In genomic region chr12:8532045-8532444, GRCh38 we compare ENCODE assay signal across 28 cellular contexts. TPM values are rescaled to one million over a fixed set of nuclear protein-coding genes. Genes with fewer than 3 reads are reported as not detected.
"Had no signal": no experiment of that assay in that cellular context is flagged by ENCODE, and none has a peak within 500 bp of the region (broad histone marks: within the 10 kb centered on the region; RNA-seq: fewer than 3 reads in every experiment).

No MANE protein-coding gene starts in this region.

- DNase-seq: IMR-90, Kasumi-1, MM.1S, NCI-H1092, NCI-H1105 treated with DMSO at 0.1 percent for 48 hours, NCI-H1417 treated with DMSO at 0.1 percent for 48 hours, NCI-H146, NCI-H1694 treated with DMSO at 0.1 percent for 48 hours, NCI-H1930, NCI-H2081, NCI-H2107, NCI-H2227 treated with DMSO at 0.1 percent for 48 hours, NCI-H510A, NCI-H524 treated with DMSO at 0.1 percent for 48 hours, NCI-H69, NCI-H774, OCI-M1, RPMI8226, SHP77, SK-N-SH, SW 1271, T-cell had no signal

- ATAC-seq: HepG2, T-cell had no signal

- H3K4me2 ChIP-seq: KMS-11, SK-N-SH had no signal

- FAIRE-seq: HepG2, RCC 7860 had no signal

- H3K9me3 ChIP-seq: SK-N-SH had no signal

- H3K27ac ChIP-seq: KMS-11 had no signal

RNA-seq across cellular contexts. Expression of gene CLEC4E, which starts 8.7 kb away (rescaled TPM):
- total RNA-seq: HepG2, HT1080, IMR-90, M059J, SK-MEL-5, T-cell had no signal
- polyA plus RNA-seq: HepG2, IMR-90, SK-N-SH had no signal

RNA-seq across cellular contexts. Expression of gene CLEC4D, which starts 18.7 kb away (rescaled TPM):
- total RNA-seq: HepG2, HT1080, IMR-90, M059J, SK-MEL-5, T-cell had no signal
- polyA plus RNA-seq: HepG2, IMR-90, SK-N-SH had no signal
